In the genomic region with DNA sequence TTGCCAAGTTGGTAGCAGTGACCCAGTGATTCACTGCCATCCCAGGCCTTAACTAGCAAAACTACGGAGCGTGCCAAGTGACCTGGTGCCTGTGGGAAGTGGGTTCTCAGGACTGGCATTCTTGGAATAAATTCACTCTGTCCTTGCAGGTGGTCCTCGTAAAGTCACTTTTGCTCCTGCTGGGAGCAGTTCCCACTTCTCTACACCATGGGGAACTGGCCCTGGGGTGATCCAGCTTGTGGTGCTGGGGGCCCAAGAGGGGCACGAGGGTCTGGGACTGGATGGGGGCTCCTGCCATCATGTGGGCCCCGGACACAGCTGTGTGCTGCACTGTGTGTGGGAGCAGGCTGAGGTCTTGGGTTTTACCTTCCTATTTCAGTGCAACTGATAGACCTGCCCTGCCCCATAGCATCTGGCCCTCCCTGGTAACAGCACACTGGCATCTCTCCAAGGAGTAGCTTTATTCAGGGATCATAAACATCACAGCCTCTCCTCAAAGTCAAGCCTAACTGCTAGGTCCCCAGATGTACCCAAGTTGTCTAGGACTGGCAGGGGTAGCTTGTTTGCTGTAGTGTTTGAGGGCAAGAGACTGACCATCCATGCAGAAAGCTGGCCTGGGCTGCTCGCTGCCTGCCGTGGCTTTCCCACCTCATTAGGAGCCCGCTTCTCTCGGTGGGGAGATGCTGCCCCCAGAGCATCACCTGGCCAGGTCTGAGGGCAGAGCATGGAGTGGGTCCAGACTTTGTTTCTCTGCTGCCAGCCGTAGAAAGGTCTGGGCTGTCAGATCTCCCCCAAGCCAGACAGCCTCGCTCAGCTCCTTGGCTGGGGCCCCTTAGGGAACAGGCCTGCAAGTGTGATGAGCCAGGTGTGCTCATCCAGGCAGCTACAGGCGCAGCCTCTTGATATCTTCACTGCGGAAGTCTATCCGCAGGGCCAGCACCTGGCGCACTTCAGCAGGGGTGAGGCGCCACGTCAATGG, we compare ENCODE assay signal across 1 cellular context.
TF ChIP-seq lines count a peak whose summit lies in the region.

No MANE protein-coding gene starts in this region.

TF ChIP-seq in IMR-90, 13 proteins besides CTCF, POLR2A, EP300 and RAD21:
- TF ChIP-seq, protein P1, sequence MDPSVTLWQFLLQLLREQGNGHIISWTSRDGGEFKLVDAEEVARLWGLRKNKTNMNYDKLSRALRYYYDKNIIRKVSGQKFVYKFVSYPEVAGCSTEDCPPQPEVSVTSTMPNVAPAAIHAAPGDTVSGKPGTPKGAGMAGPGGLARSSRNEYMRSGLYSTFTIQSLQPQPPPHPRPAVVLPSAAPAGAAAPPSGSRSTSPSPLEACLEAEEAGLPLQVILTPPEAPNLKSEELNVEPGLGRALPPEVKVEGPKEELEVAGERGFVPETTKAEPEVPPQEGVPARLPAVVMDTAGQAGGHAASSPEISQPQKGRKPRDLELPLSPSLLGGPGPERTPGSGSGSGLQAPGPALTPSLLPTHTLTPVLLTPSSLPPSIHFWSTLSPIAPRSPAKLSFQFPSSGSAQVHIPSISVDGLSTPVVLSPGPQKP (IDR thresholded peaks at IDR 0.05; ENCODE audit: borderline replicate concordance, low read depth, low read length) = no peak
- TF ChIP-seq BHLHE40 (IDR thresholded peaks at IDR 0.05; ENCODE audit: low read depth, low read length) (no peak), MXI1 (IDR thresholded peaks at IDR 0.05; ENCODE audit: borderline replicate concordance, low read depth, low read length) (no peak), RCOR1 (IDR thresholded peaks at IDR 0.05; ENCODE audit: insufficient replicate concordance, low read length) (no peak), RFX5 (IDR thresholded peaks at IDR 0.05; ENCODE audit: low read depth, low read length) (no peak)
